Comparison of ENCODE assay signal across 11 cellular contexts in genomic region chr7:158016171-158017087, GRCh38.
DNase-seq lines count a peak whose midpoint lies in the region; ATAC-seq and TF ChIP-seq lines count a peak whose summit lies in the region.
"Had no signal": no experiment of that assay in that cellular context is flagged by ENCODE, and none has a peak within 500 bp of the region (broad histone marks: within the 10 kb centered on the region; RNA-seq: fewer than 3 reads in every experiment).

No MANE protein-coding gene starts in this region.

- H3K4me1 ChIP-seq in right cardiac atrium (ENCODE audit: control insufficient read depth, insufficient read depth, low read length) = no peaks in the 10 kb centered on the region
- H3K4me1 ChIP-seq in sigmoid colon = peaks cover 0 to 13% (median 11%) of the 10 kb centered on the region in 4 donors
- no peaks in the 10 kb centered on the region for H3K4me1 ChIP-seq in OCI-LY7 (ENCODE audit: insufficient read depth, low read length, poor library complexity, severe bottlenecking)

- H3K36me3 ChIP-seq in sigmoid colon = no peaks in the 10 kb centered on the region
- H3K36me3 ChIP-seq in OCI-LY7 (ENCODE audit: insufficient read depth, low read length) = no peaks in the 10 kb centered on the region

- peak; percentile 89 for DNase-seq in NCI-H1092 treated with DMSO at 0.1 percent for 48 hours (lab: John Stamatoyannopoulos, UW)
- DNase-seq in NCI-H748 (lab: John Stamatoyannopoulos, UW; ENCODE audit: unreplicated experiment) = peak; percentile 98
- peak in 2 of 3 donors; percentile 37 to 55 for DNase-seq in right cardiac atrium
- DNase-seq in sigmoid colon = no peak
- DNase-seq in OCI-LY7 (ENCODE audit: low spot score) = no peak
- no peak for DNase-seq in D341Med (ENCODE audit: low spot score)
- DNase-seq: stimulated activated CD4-positive, alpha-beta T cell treated with anti-CD3 and anti-CD28 coated beads, Interleukin-2, amount 100 ng/mL, for 24 hours; T-helper 17 cell; trophoblast cell had no signal

- no peaks in the 10 kb centered on the region for H3K79me2 ChIP-seq in OCI-LY7 (ENCODE audit: insufficient read depth, low read depth, low read length)

- POLR2A ChIA-PET in OCI-LY7 (lab: Charles Lee) = no interaction called here

- intact Hi-C loops in right cardiac atrium (cut with DNase I) (no loop called here), sigmoid colon (cut with DNase I) (no loop called here), OCI-LY7 (cut with micrococcal nuclease; ENCODE audit: unreplicated experiment) (no loop called here)

- TF ChIP-seq CTCF in sigmoid colon (IDR thresholded peaks at IDR 0.05) = no peak
- TF ChIP-seq CTCF in OCI-LY7 (conservative IDR thresholded peaks at IDR 0.05; ENCODE audit: low read length) = no peak

- BruUV-seq in OCI-LY7 (replicated peaks; lab: Mats Ljungman, UMichigan) = no TSS peak

- no peak overlapping the region for H3K4me2 ChIP-seq in OCI-LY7 (ENCODE audit: low read length)

- H3K4me3 ChIP-seq in right cardiac atrium (ENCODE audit: low read length) (no peak overlapping the region), sigmoid colon (peak overlapping the region in 3 of 4 donors; percentile 3 to 32 (median 29)), OCI-LY7 (ENCODE audit: low read depth, low read length, poor library complexity, severe bottlenecking) (no peak overlapping the region)

- 29% methylated on average over 31 of the region's 31 CpGs for WGBS in right cardiac atrium
- 35 to 53% methylated on average over 31 of the region's 31 CpGs for WGBS in sigmoid colon, 2 donors

- H3K27ac ChIP-seq in right cardiac atrium (ENCODE audit: low read length) (no peak overlapping the region), sigmoid colon (no peak overlapping the region), OCI-LY7 (ENCODE audit: low read depth, low read length, poor library complexity, severe bottlenecking) (no peak overlapping the region)

- H2AFZ ChIP-seq in OCI-LY7 (ENCODE audit: low read length) = no peak overlapping the region

- peak; percentile 66 to 89 for ATAC-seq in right cardiac atrium
- ATAC-seq in HG03039 (IDR thresholded peaks at IDR 0.05; ENCODE audit: unreplicated experiment) = no peak
- no peak for ATAC-seq in HG02840 (IDR thresholded peaks at IDR 0.05; ENCODE audit: low FRiP score, unreplicated experiment)
- ATAC-seq: T-helper 17 cell had no signal

- no peaks in the 10 kb centered on the region for H3K9me3 ChIP-seq in right cardiac atrium (ENCODE audit: control insufficient read depth, low read length)
- no peaks in the 10 kb centered on the region for H3K9me3 ChIP-seq in sigmoid colon
- no peaks in the 10 kb centered on the region for H3K9me3 ChIP-seq in OCI-LY7 (ENCODE audit: low read length)

- TF ChIP-seq EP300 in sigmoid colon (IDR thresholded peaks at IDR 0.05) = no peak

- H3K27me3 ChIP-seq in right cardiac atrium (ENCODE audit: control insufficient read depth, insufficient read depth) = no peaks in the 10 kb centered on the region
- no peaks in the 10 kb centered on the region for H3K27me3 ChIP-seq in sigmoid colon

- CTCF ChIA-PET in OCI-LY7 (lab: Charles Lee; ENCODE audit: unreplicated experiment) = no interaction called here

- no peaks in the 10 kb centered on the region for H4K20me1 ChIP-seq in OCI-LY7 (ENCODE audit: insufficient read depth, low read length)

- no peak for TF ChIP-seq POLR2A in sigmoid colon (IDR thresholded peaks at IDR 0.05)

- H3K9me2 ChIP-seq in OCI-LY7 (ENCODE audit: insufficient read depth, low read length) = no peaks in the 10 kb centered on the region

Comparison
In these comparisons a context has a peak if more than half of its experiments do, and no peak if none do; other contexts are left out.
1. DNase-seq: peak in NCI-H1092 treated with DMSO at 0.1 percent for 48 hours (single experiment), NCI-H748 (single experiment) and right cardiac atrium (2 of 3); none in sigmoid colon (single experiment), OCI-LY7 (single experiment) and D341Med (single experiment).
2. ATAC-seq: peak in right cardiac atrium (2 of 2); none in HG03039 (single experiment) and HG02840 (single experiment).
3. H3K4me3 ChIP-seq: peak in sigmoid colon (3 of 4); none in right cardiac atrium (single experiment) and OCI-LY7 (single experiment).